In the genomic region with DNA sequence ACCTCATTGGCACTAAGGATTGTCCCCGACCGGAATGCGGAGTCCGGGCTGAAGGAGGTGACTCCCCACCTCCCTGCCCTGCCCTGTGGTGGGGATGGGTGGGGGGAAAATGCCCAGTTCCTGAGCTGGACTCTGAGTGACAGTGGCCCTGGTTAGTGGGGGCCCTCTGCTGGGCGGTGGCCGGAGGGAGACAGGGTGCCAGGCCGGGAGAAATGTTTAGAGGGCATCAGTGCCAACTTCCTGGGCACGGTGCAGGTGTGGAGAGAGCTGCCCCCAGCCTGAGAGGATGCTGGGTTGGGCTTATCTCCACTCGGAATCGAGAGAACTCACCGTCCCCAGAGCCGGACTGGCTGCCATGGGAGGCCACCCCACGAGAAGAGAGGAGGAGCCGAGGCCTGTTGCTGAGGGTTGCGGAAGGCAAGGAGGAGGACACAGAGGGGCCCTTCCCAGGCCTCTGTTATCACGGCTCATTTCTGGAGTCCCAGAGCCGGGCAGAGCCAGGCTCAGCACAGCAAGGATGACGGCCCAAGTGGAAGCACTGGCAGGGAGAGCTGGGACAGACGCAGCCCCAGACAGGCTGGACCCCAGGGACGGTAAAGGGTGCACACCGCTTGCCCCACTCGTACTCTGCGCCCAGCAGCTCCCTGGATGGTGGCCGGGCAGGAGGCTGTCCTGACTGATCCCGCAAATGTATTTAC, we compare ENCODE assay signal across 21 cellular contexts.
A peak's percentile ranks its signal among the peaks of the same experiment; 100 is the strongest.
DNase-seq lines count a peak whose midpoint lies in the region; ATAC-seq and TF ChIP-seq lines count a peak whose summit lies in the region.
"Had no signal": no experiment of that assay in that cellular context is flagged by ENCODE, and none has a peak within 500 bp of the region (broad histone marks: within the 10 kb centered on the region; RNA-seq: fewer than 3 reads in every experiment).

No MANE protein-coding gene starts in this region.

- H3K27ac Mint-ChIP-seq in WTC11 = no peak overlapping the region
- H3K27ac Mint-ChIP-seq in CD8-positive, alpha-beta T cell = no peak overlapping the region
- H3K27ac Mint-ChIP-seq in activated T-cell treated with anti-CD3 and anti-CD28 coated beads, Interleukin-2, amount 50 U/mL, for 72 hours = no peak overlapping the region
- H3K27ac Mint-ChIP-seq: activated CD8-positive, alpha-beta T cell treated with anti-CD3 and anti-CD28 coated beads for 36 hours; memory B cell had no signal

- H3K27me3 ChIP-seq in tibial artery = peaks cover 0 to 72% of the 10 kb centered on the region in 2 donors
- H3K27me3 ChIP-seq in CD8-positive, alpha-beta T cell (ENCODE audit: insufficient read depth, low read length) = no peaks in the 10 kb centered on the region
- H3K27me3 ChIP-seq: cardiac muscle cell, testis had no signal

- CTCF ChIA-PET in WTC11 (lab: Charles Lee) = interaction anchor here (0.9 to 1.9 kb wide), 8 partner anchors 8 to 269 kb away, joined by 3 to 9 read pairs (median 3); no protein-coding TSS in a partner anchor
- CTCF ChIA-PET in CD8-positive, alpha-beta T cell (lab: Charles Lee) = no interaction called here

- H3K4me3 Mint-ChIP-seq in WTC11 = no peak overlapping the region
- H3K4me3 Mint-ChIP-seq in CD8-positive, alpha-beta T cell = no peak overlapping the region
- H3K4me3 Mint-ChIP-seq in activated T-cell treated with anti-CD3 and anti-CD28 coated beads, Interleukin-2, amount 50 U/mL, for 72 hours = no peak overlapping the region
- H3K4me3 Mint-ChIP-seq: activated CD8-positive, alpha-beta T cell treated with anti-CD3 and anti-CD28 coated beads for 36 hours; CD4-positive, CD25-positive, alpha-beta regulatory T cell; memory B cell; naive thymus-derived CD8-positive, alpha-beta T cell had no signal

- POLR2A ChIA-PET in WTC11 (lab: Charles Lee) = no interaction called here
- POLR2A ChIA-PET in CD8-positive, alpha-beta T cell (lab: Charles Lee) = no interaction called here

- no peaks in the 10 kb centered on the region for H3K9me3 ChIP-seq in tibial artery
- H3K9me3 ChIP-seq in CD8-positive, alpha-beta T cell (ENCODE audit: low read length) = no peaks in the 10 kb centered on the region
- H3K9me3 ChIP-seq: A549, esophagus squamous epithelium, psoas muscle, testis had no signal

- no peaks in the 10 kb centered on the region for H3K36me3 ChIP-seq in tibial artery
- H3K36me3 ChIP-seq in CD8-positive, alpha-beta T cell (ENCODE audit: insufficient read depth, low read length) = no peaks in the 10 kb centered on the region
- H3K36me3 ChIP-seq: cardiac muscle cell, esophagus squamous epithelium had no signal

- no peak for TF ChIP-seq CTCF in WTC11 (IDR thresholded peaks at IDR 0.05)
- TF ChIP-seq CTCF in tibial artery (IDR thresholded peaks at IDR 0.05) = no peak
- TF ChIP-seq CTCF in CD8-positive, alpha-beta T cell (IDR thresholded peaks at IDR 0.05) = no peak

- intact Hi-C loops in tibial artery (cut with DNase I; ENCODE audit: low total_unique reads) = no loop called here
- intact Hi-C loops in CD8-positive, alpha-beta T cell (cut with DNase I, micrococcal nuclease) = no loop called here

- ATAC-seq in WTC11 (no peak), left lobe of liver (no peak)
- ATAC-seq in CD8-positive, alpha-beta T cell = no peak
- ATAC-seq in activated T-cell treated with anti-CD3 and anti-CD28 coated beads, Interleukin-2, amount 50 U/mL, for 72 hours (replicated peaks in 1 of 2) = no peak
- ATAC-seq: activated CD8-positive, alpha-beta T cell treated with anti-CD3 and anti-CD28 coated beads for 36 hours; naive thymus-derived CD8-positive, alpha-beta T cell; psoas muscle had no signal

- H3K4me1 Mint-ChIP-seq in WTC11 = peaks cover 37% of the 10 kb centered on the region
- H3K4me1 Mint-ChIP-seq in CD8-positive, alpha-beta T cell (ENCODE audit: low read depth) = no peaks in the 10 kb centered on the region
- H3K4me1 Mint-ChIP-seq in activated T-cell treated with anti-CD3 and anti-CD28 coated beads, Interleukin-2, amount 50 U/mL, for 72 hours (ENCODE audit: low read depth) = no peaks in the 10 kb centered on the region
- H3K4me1 Mint-ChIP-seq: CD4-positive, CD25-positive, alpha-beta regulatory T cell; memory B cell had no signal

- H3K27me3 Mint-ChIP-seq in WTC11 (ENCODE audit: low read depth) = no peaks in the 10 kb centered on the region; the same call in 1 of the 2 replicates
- H3K27me3 Mint-ChIP-seq in CD8-positive, alpha-beta T cell (ENCODE audit: low read depth) = peaks cover 9% of the 10 kb centered on the region
- no peaks in the 10 kb centered on the region for H3K27me3 Mint-ChIP-seq in activated T-cell treated with anti-CD3 and anti-CD28 coated beads, Interleukin-2, amount 50 U/mL, for 72 hours (ENCODE audit: low read depth)
- H3K27me3 Mint-ChIP-seq: activated CD8-positive, alpha-beta T cell treated with anti-CD3 and anti-CD28 coated beads for 36 hours; CD4-positive, CD25-positive, alpha-beta regulatory T cell had no signal

- H3K36me3 Mint-ChIP-seq in WTC11 = peaks cover under 1% of the 10 kb centered on the region; the same call in 1 of the 2 replicates
- no peaks in the 10 kb centered on the region for H3K36me3 Mint-ChIP-seq in CD8-positive, alpha-beta T cell
- H3K36me3 Mint-ChIP-seq in activated T-cell treated with anti-CD3 and anti-CD28 coated beads, Interleukin-2, amount 50 U/mL, for 72 hours (ENCODE audit: insufficient read depth in 2 of 2) = no peaks in the 10 kb centered on the region
- H3K36me3 Mint-ChIP-seq: CD4-positive, CD25-positive, alpha-beta regulatory T cell; memory B cell; naive thymus-derived CD8-positive, alpha-beta T cell had no signal

- H3K4me3 ChIP-seq in tibial artery = no peak overlapping the region
- H3K4me3 ChIP-seq in CD8-positive, alpha-beta T cell (ENCODE audit: low read depth, low read length) = no peak overlapping the region
- H3K4me3 ChIP-seq: A549, cardiac muscle cell, esophagus squamous epithelium, psoas muscle, testis had no signal

- no peaks in the 10 kb centered on the region for H3K4me1 ChIP-seq in tibial artery
- no peaks in the 10 kb centered on the region for H3K4me1 ChIP-seq in CD8-positive, alpha-beta T cell (ENCODE audit: insufficient read depth, low read length)
- H3K4me1 ChIP-seq: psoas muscle had no signal

- peaks cover 2% of the 10 kb centered on the region; the same call in 1 of the 2 replicates for H3K9me3 Mint-ChIP-seq in WTC11
- no peaks in the 10 kb centered on the region for H3K9me3 Mint-ChIP-seq in CD8-positive, alpha-beta T cell
- no peaks in the 10 kb centered on the region for H3K9me3 Mint-ChIP-seq in activated T-cell treated with anti-CD3 and anti-CD28 coated beads, Interleukin-2, amount 50 U/mL, for 72 hours
- H3K9me3 Mint-ChIP-seq: activated CD8-positive, alpha-beta T cell treated with anti-CD3 and anti-CD28 coated beads for 36 hours; memory B cell; naive thymus-derived CD8-positive, alpha-beta T cell had no signal

- peak; percentile 7 for DNase-seq in activated CD8-positive, alpha-beta memory T cell treated with anti-CD3 and anti-CD28 coated beads, Interleukin-2, amount 50 U/mL, for 4 hours
- no peak for DNase-seq in activated CD8-positive, alpha-beta memory T cell treated with anti-CD3 and anti-CD28 coated beads, Interleukin-2, amount 50 U/mL, for 48 hours
- DNase-seq in WTC11 (ENCODE audit: low spot score) (peak; percentile 8), left lobe of liver (ENCODE audit: low spot score) (peak; percentile 40), tibial artery (peak; percentile 5 to 55), DMS53 (lab: John Stamatoyannopoulos, UW) (no peak)
- no peak for DNase-seq in CD8-positive, alpha-beta T cell
- no peak for DNase-seq in activated T-cell treated with anti-CD3 and anti-CD28 coated beads, Interleukin-2, amount 50 U/mL, for 72 hours
- DNase-seq: activated CD8-positive, alpha-beta T cell treated with anti-CD3 and anti-CD28 coated beads for 36 hours; activated T-cell treated with anti-CD3 and anti-CD28 coated beads, Interleukin-2, amount 50 U/mL, for 48 hours; CD4-positive, CD25-positive, alpha-beta regulatory T cell; esophagus squamous epithelium; NCI-H1105; NCI-H748 treated with DMSO at 0.1 percent for 48 hours; testis had no signal

- H3K27ac ChIP-seq in tibial artery = no peak overlapping the region
- no peak overlapping the region for H3K27ac ChIP-seq in CD8-positive, alpha-beta T cell (ENCODE audit: low read depth, low read length)
- H3K27ac ChIP-seq: cardiac muscle cell, esophagus squamous epithelium, psoas muscle, RWPE1, testis had no signal

TF ChIP-seq in WTC11, 78 proteins besides CTCF, POLR2A, EP300 and RAD21 (continues in another document):
- no peak for TF ChIP-seq ERG (CRISPR knock-in tag; IDR thresholded peaks at IDR 0.05)
- TF ChIP-seq, protein P1, sequence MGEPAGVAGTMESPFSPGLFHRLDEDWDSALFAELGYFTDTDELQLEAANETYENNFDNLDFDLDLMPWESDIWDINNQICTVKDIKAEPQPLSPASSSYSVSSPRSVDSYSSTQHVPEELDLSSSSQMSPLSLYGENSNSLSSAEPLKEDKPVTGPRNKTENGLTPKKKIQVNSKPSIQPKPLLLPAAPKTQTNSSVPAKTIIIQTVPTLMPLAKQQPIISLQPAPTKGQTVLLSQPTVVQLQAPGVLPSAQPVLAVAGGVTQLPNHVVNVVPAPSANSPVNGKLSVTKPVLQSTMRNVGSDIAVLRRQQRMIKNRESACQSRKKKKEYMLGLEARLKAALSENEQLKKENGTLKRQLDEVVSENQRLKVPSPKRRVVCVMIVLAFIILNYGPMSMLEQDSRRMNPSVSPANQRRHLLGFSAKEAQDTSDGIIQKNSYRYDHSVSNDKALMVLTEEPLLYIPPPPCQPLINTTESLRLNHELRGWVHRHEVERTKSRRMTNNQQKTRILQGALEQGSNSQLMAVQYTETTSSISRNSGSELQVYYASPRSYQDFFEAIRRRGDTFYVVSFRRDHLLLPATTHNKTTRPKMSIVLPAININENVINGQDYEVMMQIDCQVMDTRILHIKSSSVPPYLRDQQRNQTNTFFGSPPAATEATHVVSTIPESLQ (CRISPR knock-in tag; IDR thresholded peaks at IDR 0.05) = no peak
- no peak for TF ChIP-seq TCF7 (CRISPR knock-in tag; IDR thresholded peaks at IDR 0.05; ENCODE audit: low read depth)
- no peak for TF ChIP-seq ZNF396 (CRISPR knock-in tag; IDR thresholded peaks at IDR 0.05; ENCODE audit: borderline replicate concordance)
- no peak for TF ChIP-seq FOXP1 (CRISPR knock-in tag; IDR thresholded peaks at IDR 0.05; ENCODE audit: borderline replicate concordance)
- no peak for TF ChIP-seq MAX (CRISPR knock-in tag; IDR thresholded peaks at IDR 0.05)

Comparison
In these comparisons a context has a peak if more than half of its experiments do, and no peak if none do; other contexts are left out.
1. DNase-seq: peak in activated CD8-positive, alpha-beta memory T cell treated with anti-CD3 and anti-CD28 coated beads, Interleukin-2, amount 50 U/mL, for 4 hours (single experiment), WTC11 (single experiment), left lobe of liver (single experiment) and tibial artery (2 of 2); none in activated CD8-positive, alpha-beta memory T cell treated with anti-CD3 and anti-CD28 coated beads, Interleukin-2, amount 50 U/mL, for 48 hours (single experiment), CD8-positive, alpha-beta T cell (0 of 7), DMS53 (single experiment) and activated T-cell treated with anti-CD3 and anti-CD28 coated beads, Interleukin-2, amount 50 U/mL, for 72 hours (0 of 2).